In genomic region chr4:173415092-173415491, GRCh38 we compare ENCODE assay signal across 15 cellular contexts. TPM values are rescaled to one million over a fixed set of nuclear protein-coding genes. Genes with fewer than 3 reads are reported as not detected.
DNase-seq lines count a peak whose midpoint lies in the region; ATAC-seq and TF ChIP-seq lines count a peak whose summit lies in the region.
"Had no signal": no experiment of that assay in that cellular context is flagged by ENCODE, and none has a peak within 500 bp of the region (broad histone marks: within the 10 kb centered on the region; RNA-seq: fewer than 3 reads in every experiment).

No MANE protein-coding gene starts in this region.

- in situ Hi-C loops in transverse colon (cut with MboI; ENCODE audit: low pct_ligation_motif_present in 1 of 4, low pct_unique_long_range_greater_than_20kb in 1 of 4, low sequenced_read_pairs in 3 of 4) = loop anchor here (5.0 to 25.0 kb wide), 6 partner anchors 98 to 897 kb away; partner anchors contain the start of gene GALNT7 (in 1 of the 4)

- TF ChIP-seq EP300 in transverse colon (IDR thresholded peaks at IDR 0.05; ENCODE audit: low read depth) = no peak

- H3K36me3 ChIP-seq in breast epithelium (no peaks in the 10 kb centered on the region), transverse colon (no peaks in the 10 kb centered on the region)
- H3K36me3 ChIP-seq: thyroid gland had no signal

- H3K9me3 ChIP-seq in breast epithelium (no peaks in the 10 kb centered on the region), right cardiac atrium (ENCODE audit: control insufficient read depth, low read length) (no peaks in the 10 kb centered on the region), transverse colon (no peaks in the 10 kb centered on the region)
- H3K9me3 ChIP-seq: Caco-2, thyroid gland had no signal

- H3K4me1 ChIP-seq in breast epithelium = no peaks in the 10 kb centered on the region
- peaks cover 9% of the 10 kb centered on the region for H3K4me1 ChIP-seq in right cardiac atrium (ENCODE audit: control insufficient read depth, insufficient read depth, low read length)
- peaks cover 0 to 5% (median 0%) of the 10 kb centered on the region in 4 donors for H3K4me1 ChIP-seq in transverse colon
- H3K4me1 ChIP-seq: Caco-2, thyroid gland had no signal

- 71% methylated on average over 3 of the region's 3 CpGs for WGBS in right cardiac atrium
- WGBS in transverse colon (ENCODE audit: low coverage in 1 of 2), 2 donors = 71 to 73% methylated on average over 2 to 3 of the region's 3 CpGs

- H3K27ac ChIP-seq in breast epithelium = peak overlapping the region; percentile 29 to 81
- no peak overlapping the region for H3K27ac ChIP-seq in right cardiac atrium (ENCODE audit: low read length)
- H3K27ac ChIP-seq in transverse colon = peak overlapping the region in 3 of 4 donors; percentile 38 to 51 (median 47)
- H3K27ac ChIP-seq: thyroid gland had no signal

- intact Hi-C loops in breast epithelium (cut with DNase I; ENCODE audit: low total_unique reads) (no loop called here), right cardiac atrium (cut with DNase I) (loop anchor here in 3 of 4 donors (5.0 to 10.0 kb wide), 3 partner anchors 80 to 390 kb away; no protein-coding TSS in a partner anchor), transverse colon (cut with DNase I; ENCODE audit: low total_unique reads) (loop anchor here (5.0 kb wide), 2 partner anchors 83 to 98 kb away; partner anchors contain the start of gene HMGB2)

- H3K4me3 ChIP-seq in breast epithelium (no peak overlapping the region), right cardiac atrium (ENCODE audit: low read length) (no peak overlapping the region), transverse colon (no peak overlapping the region)
- H3K4me3 ChIP-seq: thyroid gland had no signal

- peak; percentile 40 for ATAC-seq in right cardiac atrium
- ATAC-seq in GM21737 (IDR thresholded peaks at IDR 0.05; ENCODE audit: unreplicated experiment) = no peak
- ATAC-seq: activated CD8-positive, alpha-beta memory T cell treated with anti-CD3 and anti-CD28 coated beads, Interleukin-2, amount 10 ng/mL, durations not matched to agents 7 days and 5 days had no signal

- H3K27me3 ChIP-seq in breast epithelium (no peaks in the 10 kb centered on the region), right cardiac atrium (ENCODE audit: control insufficient read depth, insufficient read depth) (no peaks in the 10 kb centered on the region), transverse colon (no peaks in the 10 kb centered on the region)
- H3K27me3 ChIP-seq: thyroid gland had no signal

- TF ChIP-seq CTCF in breast epithelium (IDR thresholded peaks at IDR 0.05) = no peak
- TF ChIP-seq CTCF in transverse colon (IDR thresholded peaks at IDR 0.05) = no peak

- TF ChIP-seq POLR2A in breast epithelium (IDR thresholded peaks at IDR 0.05) = no peak
- no peak for TF ChIP-seq POLR2A in transverse colon (IDR thresholded peaks at IDR 0.05)
- TF ChIP-seq POLR2A in erythroblast (IDR thresholded peaks at IDR 0.05; ENCODE audit: low read length) = no peak

- peak; percentile 79 for DNase-seq in NOMO-1 treated with dmso at 0.1 percent for 144 hours (lab: John Stamatoyannopoulos, UW; ENCODE audit: unreplicated experiment)
- DNase-seq in breast epithelium (ENCODE audit: low spot score in 2 of 2) = no peak
- no peak for DNase-seq in right cardiac atrium
- no peak for DNase-seq in transverse colon
- no peak for DNase-seq in erythroblast (lab: John Stamatoyannopoulos, UW)
- no peak for DNase-seq in NCI-H1092 (lab: John Stamatoyannopoulos, UW)
- DNase-seq: activated CD8-positive, alpha-beta memory T cell treated with anti-CD3 and anti-CD28 coated beads, Interleukin-2, amount 10 ng/mL, durations not matched to agents 7 days and 5 days; Caco-2; kidney glomerular epithelial cell; NCI-H1048; NCI-H2227 treated with DMSO at 0.1 percent for 48 hours; thyroid gland had no signal

RNA-seq across cellular contexts. Expression of gene SCRG1, which starts 16.2 kb away (rescaled TPM):
- total RNA-seq in breast epithelium (1 to 10 TPM in 1 of 3 donors, under 1 TPM in 2; under 0.01 to 4.0 (median 0.48) TPM), right cardiac atrium (1 to 10 TPM in 3 of 4 donors, under 1 TPM in 1; 0.71 to 2.4 (median 1.7) TPM), transverse colon (1 to 10 TPM in 2 of 4 donors, under 1 TPM in 2; 0.32 to 1.4 (median 1.0) TPM)
- polyA plus RNA-seq in right cardiac atrium = 1.5 TPM
- total RNA-seq: activated CD8-positive, alpha-beta memory T cell treated with anti-CD3 and anti-CD28 coated beads, Interleukin-2, amount 10 ng/mL, durations not matched to agents 7 days and 5 days; Caco-2; dermis microvascular lymphatic vessel endothelial cell; natural killer cell treated with Interleukin-12 subunit alpha and Interleukin-12 subunit beta and Interleukin-15 and Interleukin-18, amount 100 ng/mL, for 72 hours had no signal

RNA-seq across cellular contexts. Expression of gene SAP30, which starts 44.3 kb away (rescaled TPM):
- total RNA-seq in breast epithelium = 10 to 100 TPM; 29.8 to 50.1 (median 41.7) TPM
- total RNA-seq in right cardiac atrium = 10 to 100 TPM; 18.8 to 23.7 (median 20.8) TPM
- 20.0 TPM for polyA plus RNA-seq in right cardiac atrium
- total RNA-seq in transverse colon = 10 to 100 TPM in 3 of 4 donors, 1 to 10 TPM in 1; 3.8 to 15.3 (median 14.7) TPM
